27 cellular contexts compared by ENCODE assay signal in the genomic region with DNA sequence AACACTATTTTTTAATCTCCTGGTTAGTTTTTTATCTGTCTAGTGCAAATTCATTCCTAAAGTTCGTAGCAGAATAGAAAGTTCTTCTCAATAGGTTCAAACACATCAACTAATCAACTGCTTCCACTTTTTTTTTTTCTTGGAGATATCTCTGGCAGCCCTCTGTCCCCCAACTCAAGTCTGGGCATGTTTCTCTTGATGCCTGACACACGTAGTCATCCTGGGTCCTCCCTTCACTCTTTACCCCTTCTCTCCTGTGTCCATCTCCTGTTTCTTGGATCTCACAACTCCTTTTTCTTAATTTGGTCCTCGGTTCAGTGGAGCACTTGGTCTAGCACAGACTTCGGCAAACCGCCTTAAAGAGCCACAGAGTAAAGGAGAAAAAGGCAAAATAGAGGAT. TPM values are rescaled to one million over a fixed set of nuclear protein-coding genes. Genes with fewer than 3 reads are reported as not detected.
"Had no signal": no experiment of that assay in that cellular context is flagged by ENCODE, and none has a peak within 500 bp of the region (broad histone marks: within the 10 kb centered on the region; RNA-seq: fewer than 3 reads in every experiment).

No MANE protein-coding gene starts in this region.

- DNase-seq: activated CD4-positive, alpha-beta T cell treated with anti-CD3 and anti-CD28 coated beads for 36 hours; activated CD4-positive, CD25-positive, alpha-beta regulatory T cell; activated CD8-positive, alpha-beta memory T cell treated with anti-CD3 and anti-CD28 coated beads, Interleukin-2, amount 10 ng/mL, durations not matched to agents 7 days and 5 days; activated CD8-positive, alpha-beta T cell treated with anti-CD3 and anti-CD28 coated beads, Interleukin-2, amount 10 ng/mL, durations not matched to agents 7 days and 5 days; activated naive CD8-positive, alpha-beta T cell treated with anti-CD3 and anti-CD28 coated beads, Interleukin-2, amount 50 U/mL, for 24 hours; activated T-cell treated with anti-CD3 and anti-CD28 coated beads, Interleukin-2, amount 50 U/mL, for 48 hours; amygdala; dermis blood vessel endothelial cell; effector CD4-positive, alpha-beta T cell; kidney; left colon; naive B cell; ovary; retina; stimulated activated CD4-positive, alpha-beta T cell treated with anti-CD3 and anti-CD28 coated beads, Interleukin-12 subunit alpha, Interleukin-12 subunit beta, amount 100 ng/mL, for 4 hours; stimulated activated CD4-positive, alpha-beta T cell treated with anti-CD3 and anti-CD28 coated beads, Interleukin-4, amount 100 ng/mL, for 1 hour; stimulated activated naive CD8-positive, alpha-beta T cell treated with anti-CD3 and anti-CD28 coated beads, Interleukin-15, amount 100 ng/mL, for 72 hours; substantia nigra; T-helper 2 cell had no signal

- H2AFZ ChIP-seq: hepatocyte had no signal

- H3K4me3 ChIP-seq: gastroesophageal sphincter, hepatocyte, ovary, skin epidermis, vagina had no signal

- H3K4me2 ChIP-seq: hepatocyte had no signal

- H3K9me3 ChIP-seq: gastroesophageal sphincter, ovary, vagina had no signal

- H3K36me3 ChIP-seq: gastroesophageal sphincter, ovary, vagina had no signal

- H3K79me2 ChIP-seq: hepatocyte had no signal

- H3K27ac ChIP-seq: gastroesophageal sphincter, hepatocyte, ovary, skin epidermis, vagina had no signal

- FAIRE-seq: colon, kidney had no signal

- H3K27me3 ChIP-seq: gastroesophageal sphincter, hepatocyte, ovary, vagina had no signal

- ATAC-seq: activated CD4-positive, alpha-beta T cell treated with anti-CD3 and anti-CD28 coated beads for 36 hours; activated CD8-positive, alpha-beta memory T cell treated with anti-CD3 and anti-CD28 coated beads, Interleukin-2, amount 10 ng/mL, durations not matched to agents 7 days and 5 days; activated CD8-positive, alpha-beta T cell treated with anti-CD3 and anti-CD28 coated beads, Interleukin-2, amount 10 ng/mL, durations not matched to agents 7 days and 5 days; activated naive CD8-positive, alpha-beta T cell treated with anti-CD3 and anti-CD28 coated beads, Interleukin-2, amount 50 U/mL, for 24 hours; gastroesophageal sphincter; left colon; sciatic nerve; stimulated activated naive CD8-positive, alpha-beta T cell treated with anti-CD3 and anti-CD28 coated beads, Interleukin-15, amount 100 ng/mL, for 72 hours had no signal

RNA-seq across cellular contexts. Expression of gene TNFAIP8L3, which starts 14.4 kb away (rescaled TPM):
- total RNA-seq: activated CD4-positive, alpha-beta T cell treated with anti-CD3 and anti-CD28 coated beads for 36 hours; activated CD8-positive, alpha-beta T cell treated with anti-CD3 and anti-CD28 coated beads, Interleukin-2, amount 10 ng/mL, durations not matched to agents 7 days and 5 days; epithelial cell of proximal tubule; progenitor cell of endocrine pancreas had no signal
